In genomic region chr7:130352335-130353074, GRCh38 we compare ENCODE assay signal across 8 cellular contexts. TPM values are rescaled to one million over a fixed set of nuclear protein-coding genes. Genes with fewer than 3 reads are reported as not detected.
DNase-seq lines count a peak whose midpoint lies in the region; ATAC-seq, FAIRE-seq and TF ChIP-seq lines count a peak whose summit lies in the region.

No MANE protein-coding gene starts in this region.

- no peak overlapping the region for H3K4me3 ChIP-seq in foreskin fibroblast (ENCODE audit: low read depth in 1 of 2, low read length in 2 of 2)
- no peak overlapping the region for H3K4me3 ChIP-seq in skin epidermis

- DNase-seq in HCEC 1CT (peak; percentile 67), RKO (ENCODE audit: low spot score) (peak; percentile 29), foreskin fibroblast (peak; percentile 53 to 83), GM12892 (ENCODE audit: insufficient read length) (no peak), HuH-7 (ENCODE audit: low spot score) (no peak), mesenteric fat pad (ENCODE audit: low spot score) (no peak)

- no peak for ATAC-seq in HG02642 (IDR thresholded peaks at IDR 0.05; ENCODE audit: poor library complexity, unreplicated experiment)

- FAIRE-seq in GM12892 (lab: Jason Lieb, UNC), result no peak

- TF ChIP-seq POLR2A in GM12892 (IDR thresholded peaks at IDR 0.05; ENCODE audit: low read depth, low read length), result no peak

- TF ChIP-seq CTCF in foreskin fibroblast (IDR thresholded peaks at IDR 0.05; ENCODE audit: low read depth, low read length), result no peak

- H3K27ac ChIP-seq in skin epidermis, result peak overlapping the region in 17 of 21 experiments; percentile 7 to 79 (median 57)

RNA-seq across cellular contexts. Expression of gene CPA5, which starts 7.9 kb away (rescaled TPM):
- 1.9 TPM for polyA plus RNA-seq in GM12892 (2012; ENCODE audit: missing spikeins)
- total RNA-seq in mesenteric fat pad, result not detected

RNA-seq across cellular contexts. Expression of gene CPA1, which starts 27.8 kb away (rescaled TPM):
- not detected for polyA plus RNA-seq in GM12892 (2012; ENCODE audit: missing spikeins)
- total RNA-seq in mesenteric fat pad, result 4.0 TPM

RNA-seq across cellular contexts. Expression of gene CPA4, which starts 59.5 kb away (rescaled TPM):
- 0.55 TPM for polyA plus RNA-seq in GM12892 (2012; ENCODE audit: missing spikeins)
- 3.2 TPM for total RNA-seq in mesenteric fat pad

Comparison
In these comparisons a context has a peak if more than half of its experiments do, and no peak if none do; other contexts are left out.
1. DNase-seq: peak in HCEC 1CT (single experiment), RKO (single experiment) and foreskin fibroblast (2 of 2); none in GM12892 (single experiment), HuH-7 (single experiment) and mesenteric fat pad (single experiment).